In genomic region chr6:156396068-156396771, GRCh38 we compare ENCODE assay signal across 9 cellular contexts.
DNase-seq lines count a peak whose midpoint lies in the region; ATAC-seq and TF ChIP-seq lines count a peak whose summit lies in the region.
"Had no signal": no experiment of that assay in that cellular context is flagged by ENCODE, and none has a peak within 500 bp of the region (broad histone marks: within the 10 kb centered on the region; RNA-seq: fewer than 3 reads in every experiment).

No MANE protein-coding gene starts in this region.

- no peak overlapping the region for H3K27ac ChIP-seq in endodermal cell (ENCODE audit: low read depth, low read length)

- H3K9ac ChIP-seq in endodermal cell (ENCODE audit: extremely low read depth, low read length, poor library complexity, severe bottlenecking): no peak overlapping the region

- no peaks in the 10 kb centered on the region for H3K36me3 Mint-ChIP-seq in endodermal cell (ENCODE audit: low read depth)

- no peaks in the 10 kb centered on the region for H3K36me3 ChIP-seq in endodermal cell (ENCODE audit: control insufficient read depth, insufficient read depth, low read length)

- no peak overlapping the region for H3K27ac Mint-ChIP-seq in endodermal cell

- H3K9me3 ChIP-seq in endodermal cell (ENCODE audit: control insufficient read depth, low read length): no peaks in the 10 kb centered on the region

- intact Hi-C loops in posterior vena cava (cut with DNase I): no loop called here

- peak; percentile 74 for DNase-seq in GM12864 (ENCODE audit: low read depth)
- peak; percentile 61 for DNase-seq in GM20000 (ENCODE audit: low spot score)
- DNase-seq in endodermal cell: no peak
- DNase-seq in glomerular visceral epithelial cell (ENCODE audit: extremely low spot score): no peak
- no peak for DNase-seq in posterior vena cava (ENCODE audit: low spot score)
- DNase-seq in SW 1271 (lab: John Stamatoyannopoulos, UW): no peak
- no peak for DNase-seq in RPMI8226

- H3K27me3 ChIP-seq in endodermal cell (ENCODE audit: control insufficient read depth, insufficient read depth, low read length, poor library complexity, severe bottlenecking): no peaks in the 10 kb centered on the region

- H3K4me3 Mint-ChIP-seq in endodermal cell: peak overlapping the region; percentile 35
- H3K4me3 Mint-ChIP-seq: neural crest cell had no signal

- TF ChIP-seq CTCF in GM12864 (IDR thresholded peaks at IDR 0.05; ENCODE audit: low read depth, low read length, missing control alignments) (no peak), GM20000 (IDR thresholded peaks at IDR 0.05; ENCODE audit: extremely low read depth, missing control alignments) (no peak), endodermal cell (conservative IDR thresholded peaks at IDR 0.05) (no peak)

- H3K4me1 ChIP-seq in endodermal cell (ENCODE audit: control insufficient read depth, insufficient read depth, low read length): no peaks in the 10 kb centered on the region

- peak; percentile 62 for ATAC-seq in HG03442 (IDR thresholded peaks at IDR 0.05; ENCODE audit: unreplicated experiment)

- peak overlapping the region; percentile 40; the same call in 1 of the 2 replicates for H3K4me3 ChIP-seq in GM12864 (ENCODE audit: low read depth, low read length)
- H3K4me3 ChIP-seq in endodermal cell (ENCODE audit: low read length): no peak overlapping the region

- H3K4me1 Mint-ChIP-seq in endodermal cell: peaks cover 45% of the 10 kb centered on the region
- H3K4me1 Mint-ChIP-seq: neural crest cell had no signal

- 94 to 97% methylated on average over 8 to 11 of the region's 11 CpGs for WGBS in endodermal cell (ENCODE audit: insufficient coverage in 1 of 2, insufficient read length in 1 of 2), 2 experiments

- peaks cover 24% of the 10 kb centered on the region for H3K27me3 Mint-ChIP-seq in endodermal cell (ENCODE audit: insufficient read depth)

- no peaks in the 10 kb centered on the region for H3K9me3 Mint-ChIP-seq in endodermal cell
- H3K9me3 Mint-ChIP-seq: neural crest cell had no signal

Comparison
In these comparisons a context has a peak if more than half of its experiments do, and no peak if none do; other contexts are left out.
1. DNase-seq: peak in GM12864 (single experiment) and GM20000 (single experiment); none in endodermal cell (single experiment), glomerular visceral epithelial cell (single experiment), posterior vena cava (single experiment), SW 1271 (0 of 2) and RPMI8226 (single experiment).